In the genomic region with DNA sequence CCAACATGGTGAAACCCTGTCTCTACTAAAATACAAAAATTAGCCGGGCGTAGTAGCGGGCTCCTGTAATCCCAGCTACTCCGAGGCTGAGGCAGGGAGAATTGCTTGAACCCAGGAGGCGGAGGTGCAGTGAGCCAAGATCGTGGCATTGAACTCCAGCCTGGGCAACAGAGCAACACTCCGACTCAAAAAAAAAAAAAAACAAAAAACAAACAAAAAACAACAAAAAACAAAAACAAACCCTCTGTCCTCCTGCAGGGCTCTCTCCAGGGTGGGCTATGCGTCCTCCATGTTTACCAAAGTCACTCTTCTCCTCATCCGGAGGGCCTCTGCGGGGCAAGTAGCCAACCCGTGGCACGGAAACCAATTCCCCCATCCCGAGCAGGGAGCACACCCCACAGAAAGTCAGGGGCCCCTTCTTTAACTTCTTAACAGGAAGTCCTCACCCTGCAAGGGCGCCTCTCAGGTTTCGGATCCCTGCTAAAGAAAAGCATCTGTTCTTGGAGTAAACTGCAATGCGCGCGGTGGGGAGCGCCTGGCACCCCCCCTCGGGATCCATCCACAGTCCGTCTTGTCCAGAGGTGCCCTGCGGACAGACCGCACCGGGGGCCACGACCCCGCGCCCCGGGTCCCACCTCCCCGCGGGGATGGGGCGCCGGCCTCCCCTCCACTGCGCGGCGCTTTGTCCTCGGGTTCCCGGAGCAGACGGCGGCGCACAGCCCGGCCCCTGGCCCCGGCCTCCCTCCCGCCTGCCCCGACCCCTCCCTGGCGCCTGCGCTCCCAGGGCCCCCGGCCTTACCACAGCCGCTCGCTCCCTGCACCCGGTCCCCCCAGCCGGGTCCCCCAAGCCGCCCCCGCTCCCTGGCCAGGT, we compare ENCODE assay signal across 1 cellular context.
TF ChIP-seq lines count a peak whose summit lies in the region.

No MANE protein-coding gene starts in this region.

TF ChIP-seq in IMR-90, 13 proteins besides CTCF, POLR2A, EP300 and RAD21 (continued from another document):
- TF ChIP-seq RCOR1 (IDR thresholded peaks at IDR 0.05; ENCODE audit: insufficient replicate concordance, low read length) (no peak), SMC3 (IDR thresholded peaks at IDR 0.05; ENCODE audit: low read depth, low read length) (no peak)
- TF ChIP-seq, protein P1, sequence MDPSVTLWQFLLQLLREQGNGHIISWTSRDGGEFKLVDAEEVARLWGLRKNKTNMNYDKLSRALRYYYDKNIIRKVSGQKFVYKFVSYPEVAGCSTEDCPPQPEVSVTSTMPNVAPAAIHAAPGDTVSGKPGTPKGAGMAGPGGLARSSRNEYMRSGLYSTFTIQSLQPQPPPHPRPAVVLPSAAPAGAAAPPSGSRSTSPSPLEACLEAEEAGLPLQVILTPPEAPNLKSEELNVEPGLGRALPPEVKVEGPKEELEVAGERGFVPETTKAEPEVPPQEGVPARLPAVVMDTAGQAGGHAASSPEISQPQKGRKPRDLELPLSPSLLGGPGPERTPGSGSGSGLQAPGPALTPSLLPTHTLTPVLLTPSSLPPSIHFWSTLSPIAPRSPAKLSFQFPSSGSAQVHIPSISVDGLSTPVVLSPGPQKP (IDR thresholded peaks at IDR 0.05; ENCODE audit: borderline replicate concordance, low read depth, low read length), result no peak
